Comparison of ENCODE assay signal across 25 cellular contexts in genomic region chr3:153693207-153693606, GRCh38.
"Had no signal": no experiment of that assay in that cellular context is flagged by ENCODE, and none has a peak within 500 bp of the region (broad histone marks: within the 10 kb centered on the region; RNA-seq: fewer than 3 reads in every experiment).

No MANE protein-coding gene starts in this region.

- H3K27me3 ChIP-seq: hepatocyte, ovary, tibial nerve, uterus had no signal

- H3K27me3 Mint-ChIP-seq: naive B cell; progenitor cell of endocrine pancreas; stimulated activated memory B cell treated with anti-CD40 and anti-IgM and Interleukin-4, amounts not matched to agents 10 μg/mL and 1 μg/mL and 100 μg/mL, for 72 hours; stimulated activated naive CD8-positive, alpha-beta T cell treated with anti-CD3 and anti-CD28 coated beads, Interleukin-15, amount 100 ng/mL, for 72 hours; type B pancreatic cell had no signal

- H3K36me3 ChIP-seq: left ventricle myocardium inferior, ovary, tibial nerve, uterus had no signal

- H3K4me3 ChIP-seq: hepatocyte, left ventricle myocardium inferior, lung, ovary, skin epidermis, tibial nerve, uterus had no signal

- H3K4me3 Mint-ChIP-seq: mesothelial cell of epicardium; naive B cell; natural killer cell; stimulated activated memory B cell treated with anti-CD40 and anti-IgM and Interleukin-4, amounts not matched to agents 10 μg/mL and 1 μg/mL and 100 μg/mL, for 72 hours; stimulated activated naive CD8-positive, alpha-beta T cell treated with anti-CD3 and anti-CD28 coated beads, Interleukin-15, amount 100 ng/mL, for 72 hours; type B pancreatic cell had no signal

- H3K9me3 Mint-ChIP-seq: mesothelial cell of epicardium; naive B cell; natural killer cell; stimulated activated memory B cell treated with anti-CD40 and anti-IgM and Interleukin-4, amounts not matched to agents 10 μg/mL and 1 μg/mL and 100 μg/mL, for 72 hours; stimulated activated naive CD8-positive, alpha-beta T cell treated with anti-CD3 and anti-CD28 coated beads, Interleukin-15, amount 100 ng/mL, for 72 hours; type B pancreatic cell had no signal

- H3K27ac Mint-ChIP-seq: mesothelial cell of epicardium; naive B cell; natural killer cell; progenitor cell of endocrine pancreas; stimulated activated memory B cell treated with anti-CD40 and anti-IgM and Interleukin-4, amounts not matched to agents 10 μg/mL and 1 μg/mL and 100 μg/mL, for 72 hours; stimulated activated naive CD8-positive, alpha-beta T cell treated with anti-CD3 and anti-CD28 coated beads, Interleukin-15, amount 100 ng/mL, for 72 hours; type B pancreatic cell had no signal

- H3K4me1 ChIP-seq: left ventricle myocardium inferior, tibial nerve, uterus had no signal

- H3K4me1 Mint-ChIP-seq: mesothelial cell of epicardium; naive B cell; natural killer cell; stimulated activated memory B cell treated with anti-CD40 and anti-IgM and Interleukin-4, amounts not matched to agents 10 μg/mL and 1 μg/mL and 100 μg/mL, for 72 hours; stimulated activated naive CD8-positive, alpha-beta T cell treated with anti-CD3 and anti-CD28 coated beads, Interleukin-15, amount 100 ng/mL, for 72 hours had no signal

- DNase-seq: islet precursor cell; left ventricle myocardium inferior; mesendoderm; naive B cell; natural killer cell; ovary; retina; right cardiac atrium; stimulated activated CD4-positive, alpha-beta T cell treated with anti-CD3 and anti-CD28 coated beads, Interleukin-12 subunit alpha, Interleukin-12 subunit beta, amount 100 ng/mL, for 4 hours; stimulated activated CD4-positive, alpha-beta T cell treated with anti-CD3 and anti-CD28 coated beads, Interleukin-15, amount 100 ng/mL, for 24 hours; stimulated activated CD4-positive, alpha-beta T cell treated with anti-CD3 and anti-CD28 coated beads, Interleukin-2, amount 100 ng/mL, for 24 hours; stimulated activated CD4-positive, alpha-beta T cell treated with anti-CD3 and anti-CD28 coated beads, Interleukin-4, amount 100 ng/mL, for 24 hours; stimulated activated naive CD4-positive, alpha-beta T cell treated with Interleukin-2 at 50 U/mL for 16 hours; stimulated activated naive CD8-positive, alpha-beta T cell treated with anti-CD3 and anti-CD28 coated beads, Interleukin-15, amount 100 ng/mL, for 72 hours; substantia nigra; uterus had no signal

- H3K27ac ChIP-seq: hepatocyte, left ventricle myocardium inferior, ovary, skin epidermis, tibial nerve, uterus had no signal

- ATAC-seq: natural killer cell; right cardiac atrium; sciatic nerve; stimulated activated memory B cell treated with anti-CD40 and anti-IgM and Interleukin-4, amounts not matched to agents 10 μg/mL and 1 μg/mL and 100 μg/mL, for 72 hours; stimulated activated naive CD8-positive, alpha-beta T cell treated with anti-CD3 and anti-CD28 coated beads, Interleukin-15, amount 100 ng/mL, for 72 hours had no signal

- H3K9me3 ChIP-seq: left ventricle myocardium inferior, ovary, tibial nerve, uterus had no signal

- H3K36me3 Mint-ChIP-seq: mesothelial cell of epicardium; naive B cell; natural killer cell; stimulated activated memory B cell treated with anti-CD40 and anti-IgM and Interleukin-4, amounts not matched to agents 10 μg/mL and 1 μg/mL and 100 μg/mL, for 72 hours; type B pancreatic cell had no signal
